Comparison of ENCODE assay signal across 32 cellular contexts in the genomic region with DNA sequence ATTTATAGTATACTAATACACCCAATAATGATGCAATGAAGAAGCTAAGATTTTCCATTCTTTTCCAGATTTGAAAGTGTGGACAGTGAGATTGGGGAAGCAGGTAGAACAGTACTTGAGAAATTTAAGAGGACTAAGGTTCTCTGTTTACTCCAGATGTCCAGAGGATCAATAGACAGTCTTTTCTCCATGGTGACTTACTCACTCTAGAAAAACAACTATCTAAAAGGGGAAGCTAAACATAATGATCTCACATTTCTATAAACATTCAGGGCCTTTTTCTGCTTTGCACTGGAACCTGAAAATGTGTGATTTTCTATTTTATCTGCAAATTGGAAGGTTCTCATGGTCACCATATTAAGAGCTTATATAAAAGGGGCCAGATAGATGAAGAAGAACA.
"Had no signal": no experiment of that assay in that cellular context is flagged by ENCODE, and none has a peak within 500 bp of the region (broad histone marks: within the 10 kb centered on the region; RNA-seq: fewer than 3 reads in every experiment).

No MANE protein-coding gene starts in this region.

- ATAC-seq: activated CD4-positive, alpha-beta T cell treated with anti-CD3 and anti-CD28 coated beads for 36 hours; activated CD4-positive, CD25-positive, alpha-beta regulatory T cell treated with anti-CD3 and anti-CD28 coated beads, Interleukin-2, amount 50 U/mL, for 24 hours; activated CD8-positive, alpha-beta T cell treated with anti-CD3 and anti-CD28 coated beads for 36 hours; activated naive CD4-positive, alpha-beta T cell treated with anti-CD3 and anti-CD28 coated beads, Interleukin-2, amount 50 U/mL, for 72 hours; activated T-cell treated with anti-CD3 and anti-CD28 coated beads, Interleukin-2, amount 50 U/mL, for 4 hours; activated T-cell treated with anti-CD3 and anti-CD28 coated beads, Interleukin-2, amount 50 U/mL, for 72 hours; activated T-helper 17 cell treated with anti-CD3 and anti-CD28 coated beads, Interleukin-2, amount 50 U/mL, for 72 hours; WTC11 had no signal

- H3K4me3 ChIP-seq: adrenal gland, ascending aorta, cardiac muscle cell had no signal

- H3K27me3 ChIP-seq: ascending aorta, cardiac muscle cell had no signal

- H3K4me1 ChIP-seq: adrenal gland, ascending aorta had no signal

- H3K27ac ChIP-seq: adrenal gland, ascending aorta, cardiac muscle cell, WERI-Rb-1 had no signal

- H3K9me3 ChIP-seq: adrenal gland, ascending aorta had no signal

- DNase-seq: activated CD4-positive, alpha-beta T cell treated with anti-CD3 and anti-CD28 coated beads for 1 hour; activated CD4-positive, alpha-beta T cell treated with anti-CD3 and anti-CD28 coated beads for 36 hours; activated CD4-positive, alpha-beta T cell treated with anti-CD3 and anti-CD28 coated beads for 48 hours; activated CD4-positive, alpha-beta T cell treated with anti-CD3 and anti-CD28 coated beads, Interleukin-2, amount 10 ng/mL, durations not matched to agents 7 days and 5 days; activated CD4-positive, alpha-beta T cell treated with anti-CD3 and anti-CD28 coated beads, Interleukin-2, amount 50 U/mL, for 48 hours; activated CD4-positive, CD25-positive, alpha-beta regulatory T cell; activated CD8-positive, alpha-beta memory T cell treated with anti-CD3 and anti-CD28 coated beads, Interleukin-2, amount 50 U/mL, for 4 hours; activated CD8-positive, alpha-beta T cell treated with anti-CD3 and anti-CD28 coated beads for 36 hours; activated effector memory CD4-positive, alpha-beta T cell treated with anti-CD3 and anti-CD28 coated beads, Interleukin-2, amount 50 U/mL, for 16 hours; activated gamma-delta T cell treated with Interleukin-2 at 50 U/mL for 16 hours; activated naive CD4-positive, alpha-beta T cell; activated naive CD4-positive, alpha-beta T cell treated with anti-CD3 and anti-CD28 coated beads for 36 hours; activated naive CD4-positive, alpha-beta T cell treated with anti-CD3 and anti-CD28 coated beads, Interleukin-2, amount 50 U/mL, for 16 hours; activated naive CD8-positive, alpha-beta T cell treated with anti-CD3 and anti-CD28 coated beads for 36 hours; activated T-cell treated with anti-CD3 and anti-CD28 coated beads for 4 hours; activated T-cell treated with anti-CD3 and anti-CD28 coated beads, Interleukin-2, amount 50 U/mL, for 1 hour; activated T-cell treated with anti-CD3 and anti-CD28 coated beads, Interleukin-2, amount 50 U/mL, for 4 hours; activated T-cell treated with anti-CD3 and anti-CD28 coated beads, Interleukin-2, amount 50 U/mL, for 72 hours; adrenal gland; amniotic stem cell; caudate nucleus; cerebellar nuclear complex; T-helper 1 cell; T-helper 2 cell; T-helper 9 cell; WERI-Rb-1 had no signal

- H3K36me3 ChIP-seq: adrenal gland, ascending aorta, cardiac muscle cell, WERI-Rb-1 had no signal
